25 cellular contexts compared by ENCODE assay signal in the genomic region with DNA sequence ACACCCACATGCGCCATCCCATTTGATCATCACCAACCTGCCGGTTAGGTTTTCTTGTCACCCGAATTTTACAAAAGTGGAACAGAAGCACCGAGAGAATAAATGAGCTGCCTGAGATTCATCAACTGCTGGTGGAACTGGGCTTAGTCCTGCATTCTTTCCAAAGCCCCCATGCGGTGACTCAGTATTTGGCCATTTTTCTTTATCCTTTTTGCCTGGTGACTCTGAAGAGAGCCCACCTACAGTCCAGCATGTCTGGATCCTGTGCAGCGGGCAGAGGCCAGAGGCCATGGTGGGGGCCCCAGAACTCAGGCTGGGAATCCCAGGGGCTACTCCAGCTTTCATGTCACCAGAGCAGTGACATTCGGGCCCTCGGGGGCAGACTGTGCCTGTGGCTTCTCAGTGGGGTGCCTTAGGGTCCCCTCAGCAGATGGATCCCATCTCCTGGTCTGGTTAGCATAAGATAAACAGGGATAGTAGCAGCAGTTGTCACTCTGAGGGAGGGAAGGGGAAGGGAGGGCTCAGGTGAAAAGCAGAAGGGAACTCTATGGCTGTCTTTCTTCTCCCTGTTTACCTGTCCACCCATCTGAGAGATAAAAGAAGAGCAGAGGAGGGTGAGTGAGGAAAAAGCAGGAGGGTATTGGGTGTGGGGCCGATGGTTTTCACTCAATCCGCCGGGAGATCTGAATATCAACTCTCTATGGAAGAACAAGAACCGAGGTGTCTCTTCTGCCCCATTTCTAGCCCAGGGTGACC.
"Had no signal": no experiment of that assay in that cellular context is flagged by ENCODE, and none has a peak within 500 bp of the region (broad histone marks: within the 10 kb centered on the region; RNA-seq: fewer than 3 reads in every experiment).

No MANE protein-coding gene starts in this region.

- H3K9me3 Mint-ChIP-seq: activated CD4-positive, alpha-beta memory T cell treated with anti-CD3 and anti-CD28 coated beads for 36 hours; activated CD4-positive, alpha-beta T cell treated with anti-CD3 and anti-CD28 coated beads, Interleukin-2, amount 10 ng/mL, durations not matched to agents 7 days and 5 days; activated naive CD4-positive, alpha-beta T cell treated with anti-CD3 and anti-CD28 coated beads, Interleukin-2, amount 50 U/mL, for 72 hours; activated T-cell treated with anti-CD3 and anti-CD28 coated beads, Interleukin-2, amount 50 U/mL, for 4 hours had no signal

- H3K27ac ChIP-seq: Peyer's patch, RWPE1 had no signal

- H3K4me3 Mint-ChIP-seq: activated CD4-positive, alpha-beta memory T cell treated with anti-CD3 and anti-CD28 coated beads for 36 hours; activated CD4-positive, alpha-beta T cell treated with anti-CD3 and anti-CD28 coated beads, Interleukin-2, amount 10 ng/mL, durations not matched to agents 7 days and 5 days; activated T-cell treated with anti-CD3 and anti-CD28 coated beads, Interleukin-2, amount 50 U/mL, for 4 hours had no signal

- H3K4me1 ChIP-seq: Peyer's patch had no signal

- H3K36me3 ChIP-seq: Peyer's patch had no signal

- H3K27ac Mint-ChIP-seq: activated CD4-positive, alpha-beta memory T cell treated with anti-CD3 and anti-CD28 coated beads for 36 hours; activated CD4-positive, alpha-beta T cell treated with anti-CD3 and anti-CD28 coated beads, Interleukin-2, amount 10 ng/mL, durations not matched to agents 7 days and 5 days; activated naive CD4-positive, alpha-beta T cell treated with anti-CD3 and anti-CD28 coated beads, Interleukin-2, amount 50 U/mL, for 72 hours had no signal

- H3K9me3 ChIP-seq: Peyer's patch had no signal

- ATAC-seq: activated naive CD4-positive, alpha-beta T cell treated with anti-CD3 and anti-CD28 coated beads, Interleukin-2, amount 50 U/mL, for 72 hours; activated T-cell treated with anti-CD3 and anti-CD28 coated beads, Interleukin-2, amount 50 U/mL, for 4 hours had no signal

- H3K4me3 ChIP-seq: Peyer's patch had no signal

- H3K27me3 Mint-ChIP-seq: activated CD4-positive, alpha-beta memory T cell treated with anti-CD3 and anti-CD28 coated beads for 36 hours; activated CD4-positive, alpha-beta T cell treated with anti-CD3 and anti-CD28 coated beads, Interleukin-2, amount 10 ng/mL, durations not matched to agents 7 days and 5 days had no signal

- H3K27me3 ChIP-seq: Peyer's patch had no signal

- DNase-seq: activated CD4-positive, alpha-beta memory T cell treated with anti-CD3 and anti-CD28 coated beads for 36 hours; activated CD4-positive, alpha-beta T cell treated with anti-CD3 and anti-CD28 coated beads, Interleukin-2, amount 10 ng/mL, durations not matched to agents 7 days and 5 days; activated CD4-positive, CD25-positive, alpha-beta regulatory T cell; activated CD8-positive, alpha-beta memory T cell treated with anti-CD3 and anti-CD28 coated beads for 24 hours; activated effector memory CD4-positive, alpha-beta T cell treated with anti-CD3 and anti-CD28 coated beads, Interleukin-2, amount 50 U/mL, for 16 hours; activated naive CD4-positive, alpha-beta T cell treated with Interleukin-2 at 50 U/mL for 16 hours; activated T-cell treated with anti-CD3 and anti-CD28 coated beads, Interleukin-2, amount 50 U/mL, for 4 hours; central memory CD4-positive, alpha-beta T cell; Kasumi-1; KBM-7; NCI-H1105 treated with DMSO at 0.1 percent for 48 hours; NCI-H1436 treated with DMSO at 0.1 percent for 48 hours; NCI-H187; NCI-H2081; NCI-H446 treated with DMSO at 0.1 percent for 48 hours; NCI-H524 treated with DMSO at 0.1 percent for 48 hours; NCI-H774; NK-92 treated with Interleukin-12 subunit alpha and Interleukin-12 subunit beta, amount 100 ng/mL, for 24 hours; Peyer's patch; SHP77; T-helper 2 cell; T1000 had no signal

- FAIRE-seq: TTC549 had no signal

- H3K36me3 Mint-ChIP-seq: activated CD4-positive, alpha-beta memory T cell treated with anti-CD3 and anti-CD28 coated beads for 36 hours; activated naive CD4-positive, alpha-beta T cell treated with anti-CD3 and anti-CD28 coated beads, Interleukin-2, amount 50 U/mL, for 72 hours had no signal

- H3K4me1 Mint-ChIP-seq: activated CD4-positive, alpha-beta T cell treated with anti-CD3 and anti-CD28 coated beads, Interleukin-2, amount 10 ng/mL, durations not matched to agents 7 days and 5 days had no signal
